In the genomic region with DNA sequence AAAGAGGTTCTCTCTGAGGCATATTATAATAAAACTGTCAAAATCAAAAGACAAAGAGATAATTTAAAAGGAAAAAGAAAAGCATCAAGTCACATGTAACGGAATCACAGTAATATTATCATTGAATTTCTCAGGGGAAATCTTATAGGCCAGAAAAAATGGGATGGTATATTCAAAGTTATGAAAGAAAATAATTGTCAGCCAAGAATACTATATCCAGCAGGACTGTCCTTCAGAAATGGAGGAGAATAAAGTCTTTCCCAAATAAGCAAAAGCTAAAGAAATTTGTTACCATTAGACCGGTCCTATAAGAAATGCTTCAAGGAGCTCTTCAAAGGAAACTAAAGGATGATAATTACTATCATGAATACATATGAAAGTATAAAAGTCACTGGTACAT, we compare ENCODE assay signal across 34 cellular contexts.
"Had no signal": no experiment of that assay in that cellular context is flagged by ENCODE, and none has a peak within 500 bp of the region (broad histone marks: within the 10 kb centered on the region; RNA-seq: fewer than 3 reads in every experiment).

No MANE protein-coding gene starts in this region.

- H3K36me3 ChIP-seq: MG63 had no signal

- H3K4me3 ChIP-seq: MG63 had no signal

- DNase-seq: Karpas-422, Kasumi-1, MG63, MM.1S, MV-4-11, NCI-H1048, NCI-H1092, NCI-H1092 treated with DMSO at 0.1 percent for 48 hours, NCI-H1105, NCI-H1105 treated with DMSO at 0.1 percent for 48 hours, NCI-H1417, NCI-H1417 treated with DMSO at 0.1 percent for 48 hours, NCI-H1436, NCI-H1436 treated with DMSO at 0.1 percent for 48 hours, NCI-H146, NCI-H1694, NCI-H1694 treated with DMSO at 0.1 percent for 48 hours, NCI-H187, NCI-H187 treated with DMSO at 0.1 percent for 48 hours, NCI-H1930, NCI-H2029, NCI-H2029 treated with DMSO at 0.1 percent for 48 hours, NCI-H2081, NCI-H2081 treated with DMSO at 0.1 percent for 48 hours, NCI-H2107, NCI-H2171, NCI-H2227 treated with DMSO at 0.1 percent for 48 hours, NCI-H226, NCI-H345, NCI-H446, NCI-H446 treated with DMSO at 0.1 percent for 48 hours, NCI-H510A, NCI-H510A treated with DMSO at 0.1 percent for 48 hours, NCI-H524 had no signal
